In the genomic region with DNA sequence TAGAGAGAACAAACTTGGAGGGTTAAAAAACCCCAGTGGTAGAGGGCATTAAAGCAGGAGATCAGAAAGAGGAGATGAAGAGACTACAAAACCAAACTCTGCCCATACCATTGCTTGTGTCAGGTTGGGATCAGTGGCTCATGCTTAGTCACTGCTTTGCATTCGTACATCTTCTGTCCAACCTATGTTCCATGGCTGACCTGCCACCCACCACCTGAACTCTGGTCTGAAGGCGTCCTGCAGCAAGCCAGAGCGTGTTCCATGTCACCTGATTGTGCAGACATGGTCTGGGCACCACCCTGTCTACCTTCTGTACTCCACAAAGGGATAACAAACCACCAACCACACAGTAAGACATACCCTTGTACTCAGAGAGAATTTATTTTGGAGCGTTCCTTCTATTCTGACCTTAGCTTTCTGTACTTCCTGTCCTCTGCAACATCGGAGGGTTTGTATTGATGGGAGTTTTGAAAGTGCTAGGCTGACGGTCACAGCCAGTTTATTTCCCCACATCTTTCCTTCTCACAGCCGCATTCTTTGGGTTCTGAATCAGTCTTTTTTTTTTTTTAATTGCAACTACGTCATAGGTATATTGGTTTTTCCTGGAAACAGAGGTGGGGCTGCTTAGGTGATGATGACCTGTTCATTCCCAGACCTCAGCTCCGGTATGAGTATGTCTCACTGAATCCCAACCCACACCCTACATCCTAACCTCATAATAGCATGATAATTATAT, we compare ENCODE assay signal across 10 cellular contexts.
A peak's percentile ranks its signal among the peaks of the same experiment; 100 is the strongest.
DNase-seq lines count a peak whose midpoint lies in the region; ATAC-seq and TF ChIP-seq lines count a peak whose summit lies in the region.
"Had no signal": no experiment of that assay in that cellular context is flagged by ENCODE, and none has a peak within 500 bp of the region (broad histone marks: within the 10 kb centered on the region; RNA-seq: fewer than 3 reads in every experiment).

No MANE protein-coding gene starts in this region.

- peak overlapping the region; percentile 97 for H3K27ac Mint-ChIP-seq in MCF 10A (ENCODE audit: low read depth, unreplicated experiment)

- H3K27me3 Mint-ChIP-seq in MCF 10A (ENCODE audit: insufficient read depth, unreplicated experiment), result no peaks in the 10 kb centered on the region

- ATAC-seq in left cardiac atrium (peak; percentile 56 to 86), right cardiac atrium (no peak), GM21528 (IDR thresholded peaks at IDR 0.05; ENCODE audit: low FRiP score, unreplicated experiment) (no peak)

- DNase-seq in left cardiac atrium, result no peak
- no peak for DNase-seq in right cardiac atrium
- peak; percentile 89 for DNase-seq in MCF 10A (ENCODE audit: unreplicated experiment)
- DNase-seq in kidney glomerular epithelial cell (lab: John Stamatoyannopoulos, UW), result peak; percentile 39
- no peak for DNase-seq in vagina (ENCODE audit: extremely low spot score in 2 of 2)
- DNase-seq in NCI-H2107 treated with DMSO at 0.1 percent for 48 hours (lab: John Stamatoyannopoulos, UW; ENCODE audit: unreplicated experiment), result no peak
- no peak for DNase-seq in KG1 (lab: John Stamatoyannopoulos, UW)
- DNase-seq: NCI-H146 had no signal

- H3K9me3 ChIP-seq in right cardiac atrium (ENCODE audit: control insufficient read depth, low read length), result no peaks in the 10 kb centered on the region
- no peaks in the 10 kb centered on the region for H3K9me3 ChIP-seq in vagina
- H3K9me3 ChIP-seq: right atrium auricular region had no signal

- H3K4me3 Mint-ChIP-seq in MCF 10A (ENCODE audit: unreplicated experiment), result peak overlapping the region; percentile 68

- POLR2A ChIA-PET in MCF 10A (lab: Yijun Ruan, JAX), result interaction anchor here (0.6 to 8.8 kb wide), 18 partner anchors 8 to 659 kb away, joined by 3 to 168 read pairs (median 4); a partner anchor contains a TSS

- peaks cover 40% of the 10 kb centered on the region for H3K4me1 Mint-ChIP-seq in MCF 10A (ENCODE audit: insufficient read depth, unreplicated experiment)

- 81% methylated on average over 9 of the region's 9 CpGs for WGBS in right cardiac atrium

- CTCF ChIA-PET in MCF 10A (lab: Yijun Ruan, JAX), result interaction anchor here (0.7 to 7.8 kb wide), 10 partner anchors 10 to 773 kb away, joined by 3 to 48 read pairs (median 4); no protein-coding TSS in a partner anchor

- no peak for TF ChIP-seq POLR2A in vagina (IDR thresholded peaks at IDR 0.05)

- H3K4me3 ChIP-seq in right cardiac atrium (ENCODE audit: low read length) (no peak overlapping the region), vagina (no peak overlapping the region)
- H3K4me3 ChIP-seq: right atrium auricular region had no signal

- H3K9me3 Mint-ChIP-seq in MCF 10A (ENCODE audit: unreplicated experiment), result no peaks in the 10 kb centered on the region

- H3K4me1 ChIP-seq in right cardiac atrium (ENCODE audit: control insufficient read depth, insufficient read depth, low read length) (peaks cover 5% of the 10 kb centered on the region), vagina (peaks cover 17% of the 10 kb centered on the region)

- intact Hi-C loops in left cardiac atrium (cut with DNase I) (no loop called here), right cardiac atrium (cut with DNase I) (no loop called here), MCF 10A (cut with micrococcal nuclease) (loop anchor here (1.0 kb wide), 1 partner anchor 86 kb away; no protein-coding TSS in a partner anchor), vagina (cut with DNase I) (loop anchor here (5.0 kb wide), 1 partner anchor 1315 kb away; no protein-coding TSS in a partner anchor)

- no peaks in the 10 kb centered on the region for H3K36me3 ChIP-seq in vagina
- H3K36me3 ChIP-seq: right atrium auricular region had no signal

- TF ChIP-seq CTCF in MCF 10A (IDR thresholded peaks at IDR 0.05; ENCODE audit: unreplicated experiment) (no peak), vagina (IDR thresholded peaks at IDR 0.05) (no peak)

- TSS peak; percentile 77 for BruUV-seq in MCF 10A (replicated peaks; lab: Mats Ljungman, UMichigan)

- H3K36me3 Mint-ChIP-seq in MCF 10A (ENCODE audit: insufficient read depth, unreplicated experiment), result no peaks in the 10 kb centered on the region

- no peak overlapping the region for H3K27ac ChIP-seq in right cardiac atrium (ENCODE audit: low read length)
- H3K27ac ChIP-seq in vagina, result peak overlapping the region; percentile 44
- H3K27ac ChIP-seq: right atrium auricular region had no signal

- no peaks in the 10 kb centered on the region for H3K27me3 ChIP-seq in right cardiac atrium (ENCODE audit: control insufficient read depth, insufficient read depth)
- H3K27me3 ChIP-seq in vagina, result no peaks in the 10 kb centered on the region
- H3K27me3 ChIP-seq: right atrium auricular region had no signal

Comparison
In these comparisons a context has a peak if more than half of its experiments do, and no peak if none do; other contexts are left out.
1. ATAC-seq: peak in left cardiac atrium (2 of 2); none in right cardiac atrium (0 of 2) and GM21528 (single experiment).
2. DNase-seq: peak in MCF 10A (single experiment) and kidney glomerular epithelial cell (single experiment); none in left cardiac atrium (single experiment), right cardiac atrium (0 of 3), vagina (0 of 2), NCI-H2107 treated with DMSO at 0.1 percent for 48 hours (single experiment) and KG1 (single experiment).
3. intact Hi-C loops: an anchor here in MCF 10A (1.0 kb wide) and vagina (5.0 kb wide); none called in left cardiac atrium and right cardiac atrium.